ENCODE assay signal across 1 cellular context in genomic region chr4:173211222-173211621, GRCh38.
TF ChIP-seq lines count a peak whose summit lies in the region.

No MANE protein-coding gene starts in this region.

TF ChIP-seq in HCT116, 20 proteins besides CTCF, POLR2A, EP300 and RAD21 (continued from another document):
- TF ChIP-seq REST (IDR thresholded peaks at IDR 0.05; ENCODE audit: low read depth) = no peak
- 0 out of 2 replicates have a peak, but pooled peaks have one; percentile 14 for TF ChIP-seq FOSL1 (IDR thresholded peaks at IDR 0.05; ENCODE audit: low read depth)
- no peak for TF ChIP-seq SP1 (IDR thresholded peaks at IDR 0.05; ENCODE audit: low read depth)
